In the genomic region with DNA sequence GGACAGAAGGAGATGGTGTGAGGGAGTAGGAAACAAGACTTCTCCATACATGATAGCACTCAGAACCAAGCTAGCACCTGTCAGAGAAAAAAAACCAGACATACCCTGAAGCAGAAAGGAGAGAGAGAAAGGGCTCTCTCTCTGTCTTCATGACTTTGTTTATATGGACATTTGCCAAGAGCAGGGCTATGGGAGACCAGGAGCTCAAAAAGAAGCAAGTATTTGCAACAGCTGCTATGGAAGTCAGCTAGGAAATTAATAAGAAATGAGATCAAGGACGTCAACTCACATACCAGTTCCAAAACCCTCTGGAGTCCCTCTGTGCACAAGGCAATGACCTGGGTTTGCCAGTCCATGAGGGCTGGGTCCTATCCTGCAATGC, we compare ENCODE assay signal across 10 cellular contexts.
DNase-seq lines count a peak whose midpoint lies in the region; ATAC-seq and TF ChIP-seq lines count a peak whose summit lies in the region.
"Had no signal": no experiment of that assay in that cellular context is flagged by ENCODE, and none has a peak within 500 bp of the region (broad histone marks: within the 10 kb centered on the region; RNA-seq: fewer than 3 reads in every experiment).

No MANE protein-coding gene starts in this region.

- intact Hi-C loops in left ventricle myocardium inferior (cut with micrococcal nuclease): no loop called here
- intact Hi-C loops in heart left ventricle (cut with DNase I): loop anchor here in 1 of 10 donors (5.0 kb wide), 1 partner anchor 110 kb away; a partner anchor contains a TSS
- intact Hi-C loops in testis (cut with DNase I; ENCODE audit: low total_unique reads): no loop called here

- no peaks in the 10 kb centered on the region for H3K36me3 ChIP-seq in left ventricle myocardium inferior
- no peaks in the 10 kb centered on the region for H3K36me3 ChIP-seq in heart left ventricle
- no peaks in the 10 kb centered on the region for H3K36me3 ChIP-seq in testis (ENCODE audit: low read depth, missing control alignments)
- H3K36me3 ChIP-seq: BE2C had no signal

- DNase-seq in left ventricle myocardium inferior: no peak
- no peak for DNase-seq in heart left ventricle
- DNase-seq in LHCN-M2 (ENCODE audit: low read depth): peak; percentile 38
- DNase-seq in choroid plexus epithelial cell (ENCODE audit: low read depth): peak; percentile 67
- DNase-seq in HUDEP-2 (lab: John Stamatoyannopoulos, UW; ENCODE audit: unreplicated experiment in 76 of 76): no peak
- DNase-seq in NCI-H748 treated with DMSO at 0.1 percent for 48 hours (lab: John Stamatoyannopoulos, UW): no peak
- no peak for DNase-seq in testis
- DNase-seq: BE2C, NCI-H2171 treated with DMSO at 0.1 percent for 48 hours had no signal

- H3K9me3 ChIP-seq in left ventricle myocardium inferior (replicated peaks) (no peaks in the 10 kb centered on the region), heart left ventricle (no peaks in the 10 kb centered on the region), testis (no peaks in the 10 kb centered on the region)
- H3K9me3 ChIP-seq: BE2C had no signal

- WGBS in heart left ventricle, 4 donors: 50 to 68% (median 63%) methylated on average over 1 of the region's 1 CpG
- whole genome bisulfite sequencing in testis, 2 donors: 35 to 53% methylated on average over 1 of the region's 1 CpG

- H3K27ac ChIP-seq in left ventricle myocardium inferior (replicated peaks) (peak overlapping the region; percentile 27), heart left ventricle (peak overlapping the region in 1 of 12 donors; percentile 22), temporal lobe (ENCODE audit: low read depth, low read length) (peak overlapping the region; percentile 82), testis (no peak overlapping the region)

- no peaks in the 10 kb centered on the region for H3K27me3 ChIP-seq in left ventricle myocardium inferior (ENCODE audit: low read depth)
- H3K27me3 ChIP-seq in heart left ventricle: no peaks in the 10 kb centered on the region
- H3K27me3 ChIP-seq in testis: no peaks in the 10 kb centered on the region
- H3K27me3 ChIP-seq: BE2C had no signal

- H3K4me1 ChIP-seq in left ventricle myocardium inferior: peaks cover 62% of the 10 kb centered on the region
- H3K4me1 ChIP-seq in heart left ventricle: peaks cover 0 to 47% (median 22%) of the 10 kb centered on the region in 12 donors
- H3K4me1 ChIP-seq in testis: peaks cover 27% of the 10 kb centered on the region

- no peak for TF ChIP-seq POLR2A in heart left ventricle (IDR thresholded peaks at IDR 0.05)
- TF ChIP-seq POLR2A in testis (IDR thresholded peaks at IDR 0.05): no peak

- ATAC-seq in heart left ventricle: no peak

- H3K4me3 ChIP-seq in left ventricle myocardium inferior (no peak overlapping the region), heart left ventricle (no peak overlapping the region), choroid plexus epithelial cell (ENCODE audit: low read depth, low read length) (no peak overlapping the region), testis (no peak overlapping the region)

- TF ChIP-seq CTCF in left ventricle myocardium inferior (IDR thresholded peaks at IDR 0.05; ENCODE audit: borderline replicate concordance) (no peak), heart left ventricle (IDR thresholded peaks at IDR 0.05) (no peak), choroid plexus epithelial cell (conservative IDR thresholded peaks at IDR 0.05; ENCODE audit: low read depth, low read length) (no peak), testis (IDR thresholded peaks at IDR 0.05) (no peak)

Comparison
In these comparisons a context has a peak if more than half of its experiments do, and no peak if none do; other contexts are left out.
1. DNase-seq: peak in LHCN-M2 (single experiment) and choroid plexus epithelial cell (single experiment); none in left ventricle myocardium inferior (single experiment), heart left ventricle (0 of 5), HUDEP-2 (0 of 76), NCI-H748 treated with DMSO at 0.1 percent for 48 hours (single experiment) and testis (single experiment).
2. H3K27ac ChIP-seq: peak in left ventricle myocardium inferior (single experiment) and temporal lobe (single experiment); none in testis (0 of 2).